9 cellular contexts compared by ENCODE assay signal in the genomic region with DNA sequence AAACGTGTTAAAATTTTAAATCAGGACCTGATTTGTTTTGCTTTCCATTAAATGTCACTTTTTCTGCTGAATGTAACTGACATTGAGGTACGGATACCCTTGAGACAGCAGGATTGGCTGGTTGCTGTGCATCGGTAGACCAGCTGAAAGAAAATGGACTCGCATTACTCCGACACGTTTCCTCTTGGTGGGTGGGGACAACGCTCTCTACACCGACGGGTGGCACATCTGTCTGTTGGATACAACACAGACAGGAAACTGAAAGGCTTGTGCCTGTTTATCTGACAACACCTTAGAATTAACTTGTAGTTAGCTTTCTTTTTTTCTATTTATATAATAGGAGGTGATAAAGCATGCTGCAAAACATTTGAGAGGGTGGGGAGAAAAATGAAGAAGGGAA. TPM values are rescaled to one million over a fixed set of nuclear protein-coding genes. Genes with fewer than 3 reads are reported as not detected.
DNase-seq lines count a peak whose midpoint lies in the region; ATAC-seq lines count a peak whose summit lies in the region.
"Had no signal": no experiment of that assay in that cellular context is flagged by ENCODE, and none has a peak within 500 bp of the region (broad histone marks: within the 10 kb centered on the region; RNA-seq: fewer than 3 reads in every experiment).

No MANE protein-coding gene starts in this region.

- no peaks in the 10 kb centered on the region for H3K9me3 Mint-ChIP-seq in activated CD4-positive, alpha-beta memory T cell treated with anti-CD3 and anti-CD28 coated beads, Interleukin-2, amount 10 ng/mL, durations not matched to agents 7 days and 5 days

- H3K27ac Mint-ChIP-seq in activated CD4-positive, alpha-beta memory T cell treated with anti-CD3 and anti-CD28 coated beads, Interleukin-2, amount 10 ng/mL, durations not matched to agents 7 days and 5 days, result peak overlapping the region; percentile 97

- ATAC-seq in HG03521 (IDR thresholded peaks at IDR 0.05; ENCODE audit: unreplicated experiment) (no peak), GM18502 (IDR thresholded peaks at IDR 0.05; ENCODE audit: poor library complexity, unreplicated experiment) (no peak), GM19351 (IDR thresholded peaks at IDR 0.05; ENCODE audit: unreplicated experiment) (no peak)

- H3K36me3 Mint-ChIP-seq in activated CD4-positive, alpha-beta memory T cell treated with anti-CD3 and anti-CD28 coated beads, Interleukin-2, amount 10 ng/mL, durations not matched to agents 7 days and 5 days (ENCODE audit: low read depth), result peaks cover 54% of the 10 kb centered on the region

- H3K4me1 Mint-ChIP-seq in activated CD4-positive, alpha-beta memory T cell treated with anti-CD3 and anti-CD28 coated beads, Interleukin-2, amount 10 ng/mL, durations not matched to agents 7 days and 5 days, result peaks cover 44% of the 10 kb centered on the region

- CTCF ChIA-PET in activated CD4-positive, alpha-beta memory T cell treated with anti-CD3 and anti-CD28 coated beads, Interleukin-2, amount 10 ng/mL, durations not matched to agents 7 days and 5 days (lab: Charles Lee), result interaction anchor here (0.7 to 2.5 kb wide), 7 partner anchors 19 to 280 kb away, joined by 3 to 24 read pairs (median 4); a partner anchor contains a TSS

- DNase-seq in KBM-7 (peak; percentile 39), C1 segment of cervical spinal cord (lab: John Stamatoyannopoulos, UW) (no peak)
- DNase-seq in activated CD4-positive, alpha-beta memory T cell treated with anti-CD3 and anti-CD28 coated beads, Interleukin-2, amount 10 ng/mL, durations not matched to agents 7 days and 5 days, result peak; percentile 84
- DNase-seq in effector CD8-positive, alpha-beta T cell (lab: John Stamatoyannopoulos, UW), result peak; percentile 41
- peak; percentile 26 to 69 for DNase-seq in stimulated activated CD4-positive, alpha-beta T cell treated with anti-CD3 and anti-CD28 coated beads, Interleukin-4, amount 100 ng/mL, for 4 hours
- DNase-seq: DMS53 had no signal

- H3K4me3 Mint-ChIP-seq in activated CD4-positive, alpha-beta memory T cell treated with anti-CD3 and anti-CD28 coated beads, Interleukin-2, amount 10 ng/mL, durations not matched to agents 7 days and 5 days, result peak overlapping the region; percentile 59

- H3K27me3 Mint-ChIP-seq in activated CD4-positive, alpha-beta memory T cell treated with anti-CD3 and anti-CD28 coated beads, Interleukin-2, amount 10 ng/mL, durations not matched to agents 7 days and 5 days, result no peaks in the 10 kb centered on the region

- in situ Hi-C loops in KBM-7 (cut with MboI; ENCODE audit: low pct_unique_long_range_greater_than_20kb, low sequenced_read_pairs), result loop anchor here (25.0 kb wide), 1 partner anchor 264 kb away; a partner anchor contains a TSS

- POLR2A ChIA-PET in activated CD4-positive, alpha-beta memory T cell treated with anti-CD3 and anti-CD28 coated beads, Interleukin-2, amount 10 ng/mL, durations not matched to agents 7 days and 5 days (lab: Charles Lee), result interaction anchor here (0.7 to 2.5 kb wide), 22 partner anchors 8 to 419 kb away, joined by 3 to 144 read pairs (median 6); a partner anchor contains a TSS

RNA-seq across cellular contexts. Expression of a gene that starts 19.4 kb away (rescaled TPM):
- total RNA-seq in activated CD4-positive, alpha-beta memory T cell treated with anti-CD3 and anti-CD28 coated beads, Interleukin-2, amount 10 ng/mL, durations not matched to agents 7 days and 5 days, result 10 to 100 TPM; 84.1 to 86.5 TPM

RNA-seq across cellular contexts. Expression of a gene that starts 19.5 kb away (rescaled TPM):
- 10 to 100 TPM; 27.0 to 28.3 TPM for total RNA-seq in activated CD4-positive, alpha-beta memory T cell treated with anti-CD3 and anti-CD28 coated beads, Interleukin-2, amount 10 ng/mL, durations not matched to agents 7 days and 5 days

RNA-seq across cellular contexts. Expression of a gene that starts 57.8 kb away (rescaled TPM):
- total RNA-seq in activated CD4-positive, alpha-beta memory T cell treated with anti-CD3 and anti-CD28 coated beads, Interleukin-2, amount 10 ng/mL, durations not matched to agents 7 days and 5 days, result 10 to 100 TPM; 43.8 to 46.9 TPM

Comparison
In these comparisons a context has a peak if more than half of its experiments do, and no peak if none do; other contexts are left out.
1. DNase-seq: peak in KBM-7 (single experiment), activated CD4-positive, alpha-beta memory T cell treated with anti-CD3 and anti-CD28 coated beads, Interleukin-2, amount 10 ng/mL, durations not matched to agents 7 days and 5 days (single experiment), effector CD8-positive, alpha-beta T cell (single experiment) and stimulated activated CD4-positive, alpha-beta T cell treated with anti-CD3 and anti-CD28 coated beads, Interleukin-4, amount 100 ng/mL, for 4 hours (2 of 2); none in C1 segment of cervical spinal cord (0 of 14).